32 cellular contexts compared by ENCODE assay signal in the genomic region with DNA sequence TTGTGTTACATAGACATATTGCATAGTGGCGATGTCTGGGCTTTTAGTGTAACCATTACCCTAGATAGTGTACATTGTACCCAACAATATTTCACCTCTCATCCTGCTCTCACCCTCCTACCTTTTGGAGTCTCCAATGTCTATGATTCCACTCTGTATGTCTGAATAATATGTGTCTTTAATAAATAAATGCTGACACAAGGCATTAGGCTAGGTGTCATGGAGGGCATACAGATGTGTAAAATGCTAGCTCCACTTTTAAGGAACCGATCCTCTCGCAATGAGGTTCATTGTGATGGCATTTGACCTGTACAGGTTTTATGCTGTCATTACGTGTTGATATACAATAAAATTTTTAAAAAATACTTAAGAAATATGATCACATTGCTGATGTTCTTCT.
A peak's percentile ranks its signal among the peaks of the same experiment; 100 is the strongest.
DNase-seq lines count a peak whose midpoint lies in the region; ATAC-seq, FAIRE-seq and TF ChIP-seq lines count a peak whose summit lies in the region.
"Had no signal": no experiment of that assay in that cellular context is flagged by ENCODE, and none has a peak within 500 bp of the region (broad histone marks: within the 10 kb centered on the region; RNA-seq: fewer than 3 reads in every experiment).

No MANE protein-coding gene starts in this region.

- no peak overlapping the region for H3K4me2 ChIP-seq in HepG2 (ENCODE audit: low read depth, low read length)
- no peak overlapping the region for H3K4me2 ChIP-seq in A549
- H3K4me2 ChIP-seq in IMR-90 (ENCODE audit: low read depth, low read length), result no peak overlapping the region
- H3K4me2 ChIP-seq: BLaER1; BLaER1 treated with 17β-estradiol and CSF1 and Interleukin-3, amounts not matched to agents 10 nM and 100 nM had no signal

- intact Hi-C loops in left ventricle myocardium superior (cut with micrococcal nuclease), result no loop called here
- intact Hi-C loops in HepG2 (cut with micrococcal nuclease; ENCODE audit: unreplicated experiment), result no loop called here
- intact Hi-C loops in right lobe of liver (cut with DNase I), result no loop called here
- intact Hi-C loops in IMR-90 (cut with micrococcal nuclease), result no loop called here

- no peaks in the 10 kb centered on the region for H3K4me1 ChIP-seq in cardiac muscle cell (ENCODE audit: low read depth)
- no peaks in the 10 kb centered on the region for H3K4me1 ChIP-seq in HepG2 (ENCODE audit: insufficient read depth, low read length)
- no peaks in the 10 kb centered on the region for H3K4me1 ChIP-seq in right lobe of liver
- no peaks in the 10 kb centered on the region for H3K4me1 ChIP-seq in A549
- no peaks in the 10 kb centered on the region for H3K4me1 ChIP-seq in IMR-90 (ENCODE audit: control insufficient read depth, insufficient read depth, low read length)
- H3K4me1 ChIP-seq: BE2C; BLaER1; BLaER1 treated with 17β-estradiol and CSF1 and Interleukin-3, amounts not matched to agents 10 nM and 100 nM; Caco-2 had no signal

- FAIRE-seq in HepG2 (lab: Jason Lieb, UNC) (no peak), A549 (lab: Jason Lieb, UNC) (no peak)
- FAIRE-seq: D721Med had no signal

- no peak overlapping the region for H2BK15ac ChIP-seq in IMR-90 (ENCODE audit: low read depth, low read length)

- H4K8ac ChIP-seq in IMR-90 (ENCODE audit: low read depth in 2 of 2, low read length in 2 of 2), result no peak overlapping the region

- BruUV-seq in HepG2 (replicated peaks; lab: Mats Ljungman, UMichigan) (no TSS peak), IMR-90 (replicated peaks; lab: Mats Ljungman, UMichigan) (no TSS peak)

- H3K4ac ChIP-seq in IMR-90 (ENCODE audit: low read depth, low read length), result no peak overlapping the region

- H3K18ac ChIP-seq in IMR-90 (ENCODE audit: low read depth, low read length), result no peak overlapping the region

- H3K27ac ChIP-seq in cardiac muscle cell (peak overlapping the region; percentile 40), HepG2 (ENCODE audit: extremely low read length, insufficient read depth, low read length) (no peak overlapping the region), right lobe of liver (no peak overlapping the region), A549 (no peak overlapping the region), IMR-90 (ENCODE audit: insufficient read depth, low read length) (no peak overlapping the region)
- H3K27ac ChIP-seq: 22Rv1; BLaER1; BLaER1 treated with 17β-estradiol and CSF1 and Interleukin-3, amounts not matched to agents 10 nM and 100 nM; C4-2B had no signal

- dilution Hi-C loops in IMR-90 (cut with HindIII; ENCODE audit: low sequenced_read_pairs, unreplicated experiment), result no loop called here

- in situ Hi-C loops in HepG2 (cut with HindIII; ENCODE audit: extremely low pct_ligation_motif_present, low pct_unique_long_range_greater_than_20kb), result no loop called here
- in situ Hi-C loops in IMR-90 (cut with MboI; ENCODE audit: low sequenced_read_pairs), result no loop called here

- no peak overlapping the region for H2BK5ac ChIP-seq in IMR-90 (ENCODE audit: low read depth, low read length, poor library complexity, severe bottlenecking)

- H4K20me1 ChIP-seq in HepG2 (ENCODE audit: insufficient read depth, low read length) (no peaks in the 10 kb centered on the region), IMR-90 (ENCODE audit: insufficient read depth, low read length) (no peaks in the 10 kb centered on the region)
- H4K20me1 ChIP-seq: BLaER1; BLaER1 treated with 17β-estradiol and CSF1 and Interleukin-3, amounts not matched to agents 10 nM and 100 nM had no signal

- no peak overlapping the region for H4K5ac ChIP-seq in IMR-90 (ENCODE audit: low read depth, low read length)

- H3K56ac ChIP-seq in IMR-90 (ENCODE audit: extremely low read depth, insufficient read depth, low read length), result no peak overlapping the region

- H2AK5ac ChIP-seq in IMR-90 (ENCODE audit: low read depth, low read length), result no peak overlapping the region

- no peak overlapping the region for H3K23ac ChIP-seq in IMR-90 (ENCODE audit: low read depth, low read length)

- no peaks in the 10 kb centered on the region for H3K79me1 ChIP-seq in IMR-90 (ENCODE audit: low read depth in 1 of 2, low read length in 2 of 2)

- no peak for TF ChIP-seq RAD21 in HepG2 (CRISPR knock-in tag; IDR thresholded peaks at IDR 0.05)
- no peak for TF ChIP-seq RAD21 in A549 (conservative IDR thresholded peaks at IDR 0.05 in 1 of 2, IDR thresholded peaks at IDR 0.05 in 1 of 2)
- TF ChIP-seq RAD21 in IMR-90 (IDR thresholded peaks at IDR 0.05; ENCODE audit: low read length), result no peak

- DNase-seq in cardiac muscle cell (ENCODE audit: low read depth in 1 of 2, low spot score in 1 of 2) (no peak), left ventricle myocardium superior (no peak), HepG2 (ENCODE audit: low spot score) (no peak), right lobe of liver (no peak), A549 (ENCODE audit: low read depth in 1 of 2, low spot score in 1 of 2) (no peak), IMR-90 (no peak), kidney glomerular epithelial cell (lab: John Stamatoyannopoulos, UW) (no peak), DMS 273 (lab: John Stamatoyannopoulos, UW; ENCODE audit: unreplicated experiment) (no peak)
- DNase-seq: 8988T; ACHN; AML-193; BE2C; C1 segment of cervical spinal cord; Caco-2; Calu3; CD4-positive, alpha-beta memory T cell; CD4-positive, alpha-beta T cell; CD4-positive, CD25-positive, alpha-beta regulatory T cell; CD8-positive, alpha-beta memory T cell; CD8-positive, alpha-beta T cell; COR-L47; DMS 273 treated with DMSO at 0.1 percent for 48 hours; DMS153; DMS79; DMS79 treated with DMSO at 0.1 percent for 48 hours; DND-41; EL had no signal

- TF ChIP-seq POLR2A in HepG2 (IDR thresholded peaks at IDR 0.05; ENCODE audit: insufficient read depth in 1 of 2, low read depth in 2 of 2, low read length in 2 of 2) (no peak), right lobe of liver (IDR thresholded peaks at IDR 0.05) (no peak), A549 (IDR thresholded peaks at IDR 0.05; ENCODE audit: low read length) (no peak), IMR-90 (IDR thresholded peaks at IDR 0.05; ENCODE audit: low read depth, low read length) (no peak)

- no peaks in the 10 kb centered on the region for H3K79me2 ChIP-seq in HepG2 (ENCODE audit: insufficient read depth, low read length)

- H3K9ac ChIP-seq in HepG2 (ENCODE audit: insufficient read depth, low read depth, low read length) (no peak overlapping the region), IMR-90 (ENCODE audit: low read depth, low read length) (no peak overlapping the region)
- H3K9ac ChIP-seq: BLaER1; BLaER1 treated with 17β-estradiol and CSF1 and Interleukin-3, amounts not matched to agents 10 nM and 100 nM had no signal

- ATAC-seq in left ventricle myocardium superior (no peak), HepG2 (no peak), right lobe of liver (no peak), A549 (no peak), IMR-90 (ENCODE audit: low read depth) (no peak)
- ATAC-seq: CD8-positive, alpha-beta T cell had no signal

- no peak overlapping the region for H2BK120ac ChIP-seq in IMR-90 (ENCODE audit: low read depth, low read length)

- WGBS in HepG2 (ENCODE audit: low lambda C conversion rate), result 24% methylated on average over 4 of the region's 4 CpGs
- WGBS in right lobe of liver (ENCODE audit: insufficient coverage, low coverage, low lambda C conversion rate, missing lambda C conversion rate), result 95% methylated on average over 4 of the region's 4 CpGs
- WGBS in A549 (ENCODE audit: missing lambda C conversion rate), result 77% methylated on average over 4 of the region's 4 CpGs
- WGBS in IMR-90 (ENCODE audit: extremely low coverage in 2 of 2, insufficient read length in 1 of 2), 2 experiments, result no CpG with 5 or more reads among the region's 4 CpGs

- H2AFZ ChIP-seq in HepG2 (ENCODE audit: low read length) (no peak overlapping the region), IMR-90 (replicated peaks; ENCODE audit: low read length, poor library complexity) (no peak overlapping the region)

- H3K36me3 ChIP-seq in cardiac muscle cell (peaks cover 98% of the 10 kb centered on the region), HepG2 (replicated peaks in 1 of 2; ENCODE audit: control insufficient read depth in 1 of 2, insufficient read depth in 2 of 2, low read length in 2 of 2) (no peaks in the 10 kb centered on the region), right lobe of liver (no peaks in the 10 kb centered on the region), IMR-90 (ENCODE audit: control insufficient read depth, insufficient read depth, low read length) (no peaks in the 10 kb centered on the region)
- H3K36me3 ChIP-seq: BE2C; BLaER1; BLaER1 treated with 17β-estradiol and CSF1 and Interleukin-3, amounts not matched to agents 10 nM and 100 nM had no signal

- H3K14ac ChIP-seq in IMR-90 (replicated peaks; ENCODE audit: low read depth, low read length), result no peak overlapping the region

- POLR2A ChIA-PET in HepG2 (lab: Yijun Ruan, JAX), result no interaction called here
- POLR2A ChIA-PET in A549 (lab: Yijun Ruan, JAX), result no interaction called here
- POLR2A ChIA-PET in IMR-90 (lab: Charles Lee; ENCODE audit: unreplicated experiment), result no interaction called here

- H2AK9ac ChIP-seq in IMR-90 (replicated peaks; ENCODE audit: low read depth, low read length, poor library complexity), result no peak overlapping the region

- no peak overlapping the region for H2BK20ac ChIP-seq in IMR-90 (ENCODE audit: low read depth, low read length)

- no peaks in the 10 kb centered on the region for H3K9me3 ChIP-seq in cardiac muscle cell (ENCODE audit: low read depth)
- no peaks in the 10 kb centered on the region for H3K9me3 ChIP-seq in HepG2 (ENCODE audit: low read length)
- no peaks in the 10 kb centered on the region for H3K9me3 ChIP-seq in right lobe of liver
- no peaks in the 10 kb centered on the region for H3K9me3 ChIP-seq in A549
- H3K9me3 ChIP-seq in IMR-90 (ENCODE audit: control insufficient read depth, insufficient read depth, low read length), result 0 out of 2 replicates have a peak, but pooled peaks cover 2% of the 10 kb centered on the region
- H3K9me3 ChIP-seq: BE2C; BLaER1; BLaER1 treated with 17β-estradiol and CSF1 and Interleukin-3, amounts not matched to agents 10 nM and 100 nM; Caco-2 had no signal

- H3K27me3 ChIP-seq in cardiac muscle cell, result no peaks in the 10 kb centered on the region
- no peaks in the 10 kb centered on the region for H3K27me3 ChIP-seq in HepG2 (ENCODE audit: control insufficient read depth in 1 of 2, insufficient read depth in 2 of 2, low read length in 2 of 2)
- no peaks in the 10 kb centered on the region for H3K27me3 ChIP-seq in right lobe of liver
- H3K27me3 ChIP-seq in IMR-90 (ENCODE audit: control insufficient read depth, insufficient read depth, low read length), result no peaks in the 10 kb centered on the region
- H3K27me3 ChIP-seq: BE2C; BLaER1; BLaER1 treated with 17β-estradiol and CSF1 and Interleukin-3, amounts not matched to agents 10 nM and 100 nM had no signal

- CTCF ChIA-PET in HepG2 (lab: Yijun Ruan, JAX; ENCODE audit: low intra/inter-chr PET ratio, low total read pairs), result no interaction called here
- CTCF ChIA-PET in A549 (lab: Yijun Ruan, JAX), result no interaction called here
- CTCF ChIA-PET in IMR-90 (lab: Yijun Ruan, JAX), result no interaction called here

- no peak for TF ChIP-seq EP300 in HepG2 (IDR thresholded peaks at IDR 0.05; ENCODE audit: low read depth in 2 of 2, low read length in 2 of 2)
- TF ChIP-seq EP300 in HepG2 (CRISPR knock-in tag; IDR thresholded peaks at IDR 0.05; ENCODE audit: borderline replicate concordance), result no peak
- no peak for TF ChIP-seq EP300 in A549 (IDR thresholded peaks at IDR 0.05)

- no peak overlapping the region for H3K4me3 ChIP-seq in cardiac muscle cell
- H3K4me3 ChIP-seq in HepG2 (replicated peaks in 1 of 3; ENCODE audit: insufficient read depth in 1 of 3, low read depth in 2 of 3, low read length in 3 of 3), result no peak overlapping the region
- H3K4me3 ChIP-seq in right lobe of liver, result no peak overlapping the region
- no peak overlapping the region for H3K4me3 ChIP-seq in A549
- no peak overlapping the region for H3K4me3 ChIP-seq in IMR-90 (ENCODE audit: insufficient read depth, low read depth, low read length)
- H3K4me3 ChIP-seq: BLaER1; BLaER1 treated with 17β-estradiol and CSF1 and Interleukin-3, amounts not matched to agents 10 nM and 100 nM had no signal

- H3K9me1 ChIP-seq in IMR-90 (ENCODE audit: insufficient read depth, low read length), result no peaks in the 10 kb centered on the region

- H4K91ac ChIP-seq in IMR-90 (ENCODE audit: insufficient read depth, low read depth, low read length), result no peak overlapping the region

- TF ChIP-seq CTCF in cardiac muscle cell (IDR thresholded peaks at IDR 0.05; ENCODE audit: low read depth, low read length) (no peak), HepG2 (CRISPR knock-in tag; IDR thresholded peaks at IDR 0.05) (no peak), right lobe of liver (IDR thresholded peaks at IDR 0.05) (no peak), A549 (IDR thresholded peaks at IDR 0.05) (no peak), IMR-90 (conservative IDR thresholded peaks at IDR 0.05; ENCODE audit: low read depth, low read length) (no peak)
